In genomic region chr3:11272913-11273574, GRCh38 we compare ENCODE assay signal across 8 cellular contexts. TPM values are rescaled to one million over a fixed set of nuclear protein-coding genes. Genes with fewer than 3 reads are reported as not detected.
DNase-seq lines count a peak whose midpoint lies in the region; ATAC-seq, FAIRE-seq and TF ChIP-seq lines count a peak whose summit lies in the region.

No MANE protein-coding gene starts in this region.

- POLR2A ChIA-PET in AG04449 (lab: Yijun Ruan, JAX): interaction anchor here (0.7 to 1.5 kb wide), 4 partner anchors 10 to 62 kb away, joined by 3 to 13 read pairs (median 3); no protein-coding TSS in a partner anchor
- POLR2A ChIA-PET in K562 (lab: Yijun Ruan, JAX): interaction anchor here (0.6 to 3.5 kb wide), 12 partner anchors 8 to 98 kb away, joined by 3 to 49 read pairs (median 5); no protein-coding TSS in a partner anchor

- peak overlapping the region; percentile 94 for H2AFZ ChIP-seq in K562 (ENCODE audit: low read depth, low read length)

- H3K27ac ChIP-seq in K562 (ENCODE audit: extremely low read depth, low read depth, low read length): peak overlapping the region; percentile 73

- ATAC-seq in K562 (no peak), memory B cell (ENCODE audit: low read depth) (no peak), HG03095 (IDR thresholded peaks at IDR 0.05; ENCODE audit: unreplicated experiment) (no peak), left lobe of liver (no peak)

- H3K27me3 Mint-ChIP-seq in IgD-negative memory B cell (peaks cover 2% of the 10 kb centered on the region), memory B cell (no peaks in the 10 kb centered on the region)

- H3K27ac Mint-ChIP-seq in IgD-negative memory B cell (peak overlapping the region; percentile 84 to 100 (median 98)), memory B cell (peak overlapping the region; percentile 99)

- in situ Hi-C loops in K562 (cut with MboI): no loop called here

- no TSS peak for BruUV-seq in K562 (replicated peaks; lab: Mats Ljungman, UMichigan)

- peaks cover 9 to 28% of the 10 kb centered on the region in 2 experiments; a peak in 4 of 5 replicates for H3K4me1 ChIP-seq in K562 (replicated peaks in 1 of 2; ENCODE audit: control insufficient read depth in 2 of 2, insufficient read depth in 2 of 2, low read length in 2 of 2)

- H3K4me1 Mint-ChIP-seq in IgD-negative memory B cell (peaks cover 28 to 37% (median 36%) of the 10 kb centered on the region in 3 donors), memory B cell (peaks cover 30% of the 10 kb centered on the region)

- peak overlapping the region; percentile 98 for H3K4me3 ChIP-seq in AG04449 (ENCODE audit: low read depth, low read length)
- peak overlapping the region; percentile 90 for H3K4me3 ChIP-seq in K562

- no peak for TF ChIP-seq EP300 in K562 (IDR thresholded peaks at IDR 0.05; ENCODE audit: low read length)

- no peaks in the 10 kb centered on the region for H4K20me1 ChIP-seq in K562 (replicated peaks; ENCODE audit: control insufficient read depth, insufficient read depth, low read length)

- DNase-seq in AG04449 (ENCODE audit: low read depth, low spot score) (no peak), K562 (ENCODE audit: extremely low read depth in 1 of 4, low spot score in 3 of 4) (peak in 1 of 4 experiments; percentile 23), memory B cell (ENCODE audit: low spot score in 2 of 2) (no peak), H4 (ENCODE audit: low spot score) (no peak), NCI-H1105 treated with DMSO at 0.1 percent for 48 hours (lab: John Stamatoyannopoulos, UW) (no peak), left lobe of liver (ENCODE audit: low spot score) (no peak)

- no peak for TF ChIP-seq CTCF in AG04449 (IDR thresholded peaks at IDR 0.05; ENCODE audit: insufficient read depth, low read length, missing control alignments)
- TF ChIP-seq CTCF in K562 (IDR thresholded peaks at IDR 0.05 in 2 of 3, conservative IDR thresholded peaks at IDR 0.05 in 1 of 3; ENCODE audit: insufficient read depth in 2 of 3, low read depth in 1 of 3, low read length in 3 of 3): no peak

- H3K9ac ChIP-seq in K562 (ENCODE audit: insufficient read depth in 1 of 2, low read depth in 2 of 2, low read length in 2 of 2): peak overlapping the region; percentile 93 to 96

- H3K9me1 ChIP-seq in K562 (ENCODE audit: control insufficient read depth, insufficient read depth, low read length): no peaks in the 10 kb centered on the region

- WGBS in K562 (ENCODE audit: insufficient coverage, low coverage, missing lambda C conversion rate): under 1% methylated on average over 9 of the region's 9 CpGs

- TF ChIP-seq RAD21 in K562 (CRISPR knock-in tag; conservative IDR thresholded peaks at IDR 0.05 in 1 of 2, IDR thresholded peaks at IDR 0.05 in 1 of 2): no peak

- 0 out of 2 replicates have a peak, but pooled peaks cover 3% of the 10 kb centered on the region for H3K9me3 ChIP-seq in K562 (replicated peaks; ENCODE audit: control insufficient read depth, insufficient read depth, low read depth, low read length)

- CTCF ChIA-PET in AG04449 (lab: Yijun Ruan, JAX): interaction anchor here (1.2 to 2.1 kb wide), 8 partner anchors 9 to 213 kb away, joined by 3 to 14 read pairs (median 6); no protein-coding TSS in a partner anchor
- CTCF ChIA-PET in K562 (lab: Yijun Ruan, JAX; ENCODE audit: low intra/inter-chr PET ratio): no interaction called here

- H3K27me3 ChIP-seq in K562 (ENCODE audit: control insufficient read depth in 2 of 2, insufficient read depth in 2 of 2, low read length in 2 of 2): no peaks in the 10 kb centered on the region

- H3K79me2 ChIP-seq in K562 (ENCODE audit: control insufficient read depth, insufficient read depth, low read length): peaks cover 47% of the 10 kb centered on the region

- no peak for TF ChIP-seq POLR2A in K562 (conservative IDR thresholded peaks at IDR 0.05)

- peak overlapping the region; percentile 98 for H3K4me2 ChIP-seq in K562 (ENCODE audit: insufficient read depth, low read length)

- H3K9me3 Mint-ChIP-seq in IgD-negative memory B cell: peaks cover 0 to 11% (median 0%) of the 10 kb centered on the region in 3 donors
- peaks cover 7% of the 10 kb centered on the region for H3K9me3 Mint-ChIP-seq in memory B cell

- H3K4me3 Mint-ChIP-seq in IgD-negative memory B cell: peak overlapping the region; percentile 86 to 99 (median 94)
- peak overlapping the region; percentile 97 for H3K4me3 Mint-ChIP-seq in memory B cell

- H3K36me3 ChIP-seq in K562 (ENCODE audit: control insufficient read depth, insufficient read depth, low read length): peaks cover 22% of the 10 kb centered on the region; the same call in 2 of the 3 replicates

- intact Hi-C loops in K562 (cut with micrococcal nuclease): loop anchor here (2.0 kb wide), 1 partner anchor 18 kb away; no protein-coding TSS in a partner anchor

- FAIRE-seq in K562 (lab: Jason Lieb, UNC): no peak

- H3K36me3 Mint-ChIP-seq in IgD-negative memory B cell (peaks cover 20% of the 10 kb centered on the region), memory B cell (peaks cover 22% of the 10 kb centered on the region)

TF ChIP-seq in K562, 482 proteins besides CTCF, POLR2A, EP300 and RAD21:
- no peak for TF ChIP-seq ARID3A (IDR thresholded peaks at IDR 0.05; ENCODE audit: borderline replicate concordance, low read depth, low read length)
- peak; percentile 12; the same call in 1 of the 2 replicates for TF ChIP-seq BHLHE40 (IDR thresholded peaks at IDR 0.05; ENCODE audit: low read length)

RNA-seq across cellular contexts. Expression of gene ATG7, which starts 0.8 kb away (rescaled TPM):
- polyA plus RNA-seq in IgD-negative memory B cell (18.1 TPM), K562 (2011; rRNA removed) (34.5 and 36.0 TPM in 2 replicates), K562 (2014; fragmentation: Illumina TruSeq; extraction: Trizol) (36.8 and 45.3 TPM in 2 replicates), K562 (2014; fragmentation: Nextera tagmentation; extraction: Ambion mirVana) (10 to 100 TPM; 18.3 to 33.6 TPM), K562 (2014; rRNA removed) (17.3 and 31.8 TPM in 2 replicates)
- total RNA-seq in K562 (2011; cell fraction: chromatin; rRNA removed; ENCODE audit: low replicate concordance): 141 and 224 TPM in 2 replicates
- total RNA-seq in K562 (2011; cell fraction: nucleolus; rRNA removed): 78.5 and 85.9 TPM in 2 replicates
- 127 and 128 TPM in 2 replicates for total RNA-seq in K562 (2011; cell fraction: nucleoplasm; rRNA removed)
- total RNA-seq in K562 (2014; rRNA removed) (20.1 and 20.2 TPM in 2 replicates), K562 (2014; rRNA removed; fragmentation: Illumina TruSeq; extraction: Trizol) (44.6 and 53.3 TPM in 2 replicates), K562 (2015; rRNA removed; fragmentation: Illumina TruSeq; extraction: Trizol) (29.4 and 30.9 TPM in 2 replicates), K562 (2021) (31.3 and 34.1 TPM in 2 replicates), left lobe of liver (12.2 TPM)
- polyA plus RNA-seq in K562 (2011; cell fraction: cytosol; rRNA removed): 36.2 and 54.9 TPM in 2 replicates
- 31.7 and 43.7 TPM in 2 replicates for polyA plus RNA-seq in K562 (2011; cell fraction: nucleus; rRNA removed)
- polyA plus RNA-seq in K562 (2012): 30.8 and 31.9 TPM in 2 replicates
- polyA minus RNA-seq in K562 (2011; rRNA and poly(A)+ RNA removed): 103 and 129 TPM in 2 replicates
- polyA minus RNA-seq in K562 (2011; cell fraction: cytosol; rRNA and poly(A)+ RNA removed): 18.8 and 27.8 TPM in 2 replicates
- 77.8 and 134 TPM in 2 replicates for polyA minus RNA-seq in K562 (2011; cell fraction: nucleus; rRNA and poly(A)+ RNA removed)
- 41.6 and 59.1 TPM in 2 replicates for total RNA-seq in H4 (2014; rRNA removed; shearing (Covaris generic))
